ENCODE assay signal across 23 cellular contexts in genomic region chr7:45349102-45349501, GRCh38.
"Had no signal": no experiment of that assay in that cellular context is flagged by ENCODE, and none has a peak within 500 bp of the region (broad histone marks: within the 10 kb centered on the region; RNA-seq: fewer than 3 reads in every experiment).

No MANE protein-coding gene starts in this region.

- ATAC-seq: gastroesophageal sphincter; lower lobe of right lung; natural killer cell treated with Interleukin-12 subunit alpha and Interleukin-12 subunit beta and Interleukin-15 and Interleukin-18, amount 100 ng/mL, for 72 hours; psoas muscle; sciatic nerve; stimulated activated naive B cell treated with anti-CD40 and anti-IgM and Interleukin-4, amounts not matched to agents 10 μg/mL and 1 μg/mL and 100 μg/mL, for 72 hours; stimulated activated naive CD8-positive, alpha-beta T cell treated with anti-CD3 and anti-CD28 coated beads, Interleukin-15, amount 100 ng/mL, for 72 hours had no signal

- H3K27me3 Mint-ChIP-seq: dendritic cell treated with granulocyte-macrophage colony-stimulating factor and Interleukin-4, amounts not matched to agents 40 ng/mL and 50 ng/mL, for 4 days had no signal

- H3K9me3 Mint-ChIP-seq: dendritic cell treated with granulocyte-macrophage colony-stimulating factor and Interleukin-4, amounts not matched to agents 40 ng/mL and 50 ng/mL, for 4 days; memory B cell; natural killer cell treated with Interleukin-12 subunit alpha and Interleukin-12 subunit beta and Interleukin-15 and Interleukin-18, amount 100 ng/mL, for 72 hours; stimulated activated naive B cell treated with anti-CD40 and anti-IgM and Interleukin-4, amounts not matched to agents 10 μg/mL and 1 μg/mL and 100 μg/mL, for 72 hours; stimulated activated naive CD8-positive, alpha-beta T cell treated with anti-CD3 and anti-CD28 coated beads, Interleukin-15, amount 100 ng/mL, for 72 hours had no signal

- H3K9me3 ChIP-seq: esophagus squamous epithelium, gastroesophageal sphincter, left ventricle myocardium inferior, lower lobe of right lung, psoas muscle, spleen, testis, tibial nerve had no signal

- H2AFZ ChIP-seq: parathyroid adenoma had no signal

- H3K4me1 Mint-ChIP-seq: memory B cell; stimulated activated naive B cell treated with anti-CD40 and anti-IgM and Interleukin-4, amounts not matched to agents 10 μg/mL and 1 μg/mL and 100 μg/mL, for 72 hours; stimulated activated naive CD8-positive, alpha-beta T cell treated with anti-CD3 and anti-CD28 coated beads, Interleukin-15, amount 100 ng/mL, for 72 hours had no signal

- H3K4me3 Mint-ChIP-seq: dendritic cell treated with granulocyte-macrophage colony-stimulating factor and Interleukin-4, amounts not matched to agents 40 ng/mL and 50 ng/mL, for 4 days; memory B cell; natural killer cell treated with Interleukin-12 subunit alpha and Interleukin-12 subunit beta and Interleukin-15 and Interleukin-18, amount 100 ng/mL, for 72 hours; stimulated activated naive B cell treated with anti-CD40 and anti-IgM and Interleukin-4, amounts not matched to agents 10 μg/mL and 1 μg/mL and 100 μg/mL, for 72 hours; stimulated activated naive CD8-positive, alpha-beta T cell treated with anti-CD3 and anti-CD28 coated beads, Interleukin-15, amount 100 ng/mL, for 72 hours had no signal

- H3K27me3 ChIP-seq: esophagus squamous epithelium, gastroesophageal sphincter, spleen, testis, tibial nerve had no signal

- H3K4me1 ChIP-seq: esophagus squamous epithelium, gastroesophageal sphincter, left ventricle myocardium inferior, lower lobe of right lung, parathyroid adenoma, psoas muscle, spleen, testis, tibial nerve had no signal

- H3K36me3 Mint-ChIP-seq: memory B cell; natural killer cell treated with Interleukin-12 subunit alpha and Interleukin-12 subunit beta and Interleukin-15 and Interleukin-18, amount 100 ng/mL, for 72 hours; stimulated activated naive B cell treated with anti-CD40 and anti-IgM and Interleukin-4, amounts not matched to agents 10 μg/mL and 1 μg/mL and 100 μg/mL, for 72 hours had no signal

- H3K36me3 ChIP-seq: esophagus squamous epithelium, gastroesophageal sphincter, left ventricle myocardium inferior, lower lobe of right lung, spleen, tibial nerve had no signal

- H3K79me2 ChIP-seq: parathyroid adenoma had no signal

- H3K4me3 ChIP-seq: esophagus squamous epithelium, gastroesophageal sphincter, left ventricle myocardium inferior, lower lobe of right lung, psoas muscle, spleen, testis, tibial nerve had no signal

- DNase-seq: esophagus squamous epithelium; foreskin fibroblast; glutamatergic neuron; islet precursor cell; left ventricle myocardium inferior; lower lobe of right lung; midbrain; psoas muscle; retina; stimulated activated CD4-positive, alpha-beta T cell treated with anti-CD3 and anti-CD28 coated beads, Interleukin-15, amount 100 ng/mL, for 24 hours; stimulated activated CD4-positive, alpha-beta T cell treated with anti-CD3 and anti-CD28 coated beads, Interleukin-1b, Interleukin-23, amount 100 ng/mL, for 48 hours; stimulated activated CD4-positive, alpha-beta T cell treated with anti-CD3 and anti-CD28 coated beads, Interleukin-4, amount 100 ng/mL, for 24 hours; stimulated activated naive B cell treated with anti-CD40 and anti-IgM and Interleukin-4, amounts not matched to agents 10 μg/mL and 1 μg/mL and 100 μg/mL, for 72 hours; stimulated activated naive CD8-positive, alpha-beta T cell treated with anti-CD3 and anti-CD28 coated beads, Interleukin-15, amount 100 ng/mL, for 72 hours; testis had no signal

- H3K27ac ChIP-seq: esophagus squamous epithelium, gastroesophageal sphincter, left ventricle myocardium inferior, lower lobe of right lung, parathyroid adenoma, psoas muscle, spleen, testis, tibial nerve had no signal

- H3K27ac Mint-ChIP-seq: dendritic cell treated with granulocyte-macrophage colony-stimulating factor and Interleukin-4, amounts not matched to agents 40 ng/mL and 50 ng/mL, for 4 days; memory B cell; natural killer cell treated with Interleukin-12 subunit alpha and Interleukin-12 subunit beta and Interleukin-15 and Interleukin-18, amount 100 ng/mL, for 72 hours; stimulated activated naive B cell treated with anti-CD40 and anti-IgM and Interleukin-4, amounts not matched to agents 10 μg/mL and 1 μg/mL and 100 μg/mL, for 72 hours had no signal

- H3K9ac ChIP-seq: parathyroid adenoma had no signal
